Comparison of ENCODE assay signal across 1 cellular context in genomic region chr10:87742992-87743610, GRCh38.
A peak's percentile ranks its signal among the peaks of the same experiment; 100 is the strongest.
TF ChIP-seq lines count a peak whose summit lies in the region.

No MANE protein-coding gene starts in this region.

TF ChIP-seq in K562, 482 proteins besides CTCF, POLR2A, EP300 and RAD21 (continued from another document):
- TF ChIP-seq IRF9 (tag; IDR thresholded peaks at IDR 0.05) = peak; percentile 64
